ENCODE assay signal across 8 cellular contexts in genomic region chr2:113892004-113892740, GRCh38. TPM values are rescaled to one million over a fixed set of nuclear protein-coding genes. Genes with fewer than 3 reads are reported as not detected.
DNase-seq lines count a peak whose midpoint lies in the region; ATAC-seq and TF ChIP-seq lines count a peak whose summit lies in the region.

No MANE protein-coding gene starts in this region.

- TF ChIP-seq POLR2A in breast epithelium (IDR thresholded peaks at IDR 0.05) = no peak

- no peak overlapping the region; the same call in 1 of the 2 replicates for H3K27ac ChIP-seq in HUES64 (ENCODE audit: low read depth, low read length)
- peak overlapping the region; percentile 21 to 99 for H3K27ac ChIP-seq in breast epithelium

- H3K36me3 ChIP-seq in BJ (ENCODE audit: control insufficient read depth, insufficient read depth, low read length) (no peaks in the 10 kb centered on the region), HUES64 (ENCODE audit: insufficient read depth, low read length) (no peaks in the 10 kb centered on the region), breast epithelium (no peaks in the 10 kb centered on the region)

- intact Hi-C loops in breast epithelium (cut with DNase I; ENCODE audit: low total_unique reads) = no loop called here

- H3K9ac ChIP-seq in HUES64 (ENCODE audit: low read depth, low read length) = peak overlapping the region; percentile 30; the same call in 1 of the 2 replicates

- H3K4me1 Mint-ChIP-seq in naive B cell = peaks cover 72 to 82% (median 79%) of the 10 kb centered on the region in 3 donors

- peaks cover 57% of the 10 kb centered on the region for H3K4me1 ChIP-seq in HUES64 (ENCODE audit: insufficient read depth, low read length)
- H3K4me1 ChIP-seq in breast epithelium = peaks cover 0 to 3% of the 10 kb centered on the region in 2 donors

- CTCF ChIA-PET in BJ (lab: Yijun Ruan, JAX) = interaction anchor here (0.6 kb wide), 1 partner anchor 144 kb away, joined by 3 read pairs; no protein-coding TSS in a partner anchor

- WGBS in HUES64 = 62% methylated on average over 3 of the region's 6 CpGs

- no peaks in the 10 kb centered on the region for H3K9me3 Mint-ChIP-seq in naive B cell

- H3K27me3 Mint-ChIP-seq in naive B cell = no peaks in the 10 kb centered on the region

- H3K4me3 ChIP-seq in BJ (ENCODE audit: low read depth, low read length) (peak overlapping the region; percentile 96), HUES64 (ENCODE audit: low read length) (peak overlapping the region; percentile 97), breast epithelium (peak overlapping the region in 2 of 3 donors; percentile 39 to 99)

- in situ Hi-C loops in GM13977 (cut with MboI; ENCODE audit: low pct_unique_long_range_greater_than_20kb, low sequenced_read_pairs, unreplicated experiment) = no loop called here

- H3K36me3 Mint-ChIP-seq in naive B cell = peaks cover 5 to 8% of the 10 kb centered on the region in 2 donors

- ATAC-seq in naive B cell (ENCODE audit: low read depth in 2 of 2) (no peak), GM21723 (IDR thresholded peaks at IDR 0.05; ENCODE audit: unreplicated experiment) (no peak)

- DNase-seq in BJ (ENCODE audit: low read depth) (no peak), breast epithelium (ENCODE audit: low spot score in 2 of 2) (no peak), naive B cell (no peak), cerebellar cortex (ENCODE audit: low spot score) (no peak), RPMI8226 (no peak), GM13977 (ENCODE audit: low spot score) (no peak)

- H3K4me3 Mint-ChIP-seq in naive B cell = peak overlapping the region; percentile 59 to 100 (median 89)

- H3K27me3 ChIP-seq in BJ (ENCODE audit: control insufficient read depth, insufficient read depth, low read length) = no peaks in the 10 kb centered on the region
- H3K27me3 ChIP-seq in HUES64 (ENCODE audit: insufficient read depth, low read length) = no peaks in the 10 kb centered on the region
- H3K27me3 ChIP-seq in breast epithelium = no peaks in the 10 kb centered on the region

- POLR2A ChIA-PET in BJ (lab: Charles Lee) = interaction anchor here (0.6 kb wide), 1 partner anchor 652 kb away, joined by 3 read pairs; no protein-coding TSS in a partner anchor

- H3K9me3 ChIP-seq in HUES64 (ENCODE audit: insufficient read depth, low read depth, low read length) (no peaks in the 10 kb centered on the region), breast epithelium (no peaks in the 10 kb centered on the region)

- H3K27ac Mint-ChIP-seq in naive B cell = peak overlapping the region in 4 of 6 donors; percentile 50 to 94 (median 78)

- TF ChIP-seq CTCF in BJ (IDR thresholded peaks at IDR 0.05; ENCODE audit: insufficient read depth, low read depth, low read length) = no peak
- no peak for TF ChIP-seq CTCF in breast epithelium (IDR thresholded peaks at IDR 0.05)
- TF ChIP-seq CTCF in GM13977 (IDR thresholded peaks at IDR 0.05; ENCODE audit: extremely low read depth, insufficient read depth, missing control alignments) = no peak

RNA-seq across cellular contexts. Expression of gene ACTR3, which starts 2.3 kb away (rescaled TPM):
- polyA plus RNA-seq in BJ (2011; rRNA removed) (340 and 478 TPM in 2 replicates), naive B cell (ENCODE audit: low read depth in 6 of 6) (100 to 1,000 TPM; 434 to 548 (median 492) TPM)
- 266 and 296 TPM in 2 replicates for polyA minus RNA-seq in BJ (2011; rRNA and poly(A)+ RNA removed)
- 100 TPM for polyA plus RNA-seq in HUES64 (2013, experiment 1 of 2)
- polyA plus RNA-seq in HUES64 (2013, experiment 2 of 2) = 99.4 TPM
- 100 to 1,000 TPM in 2 of 3 donors, 10 to 100 TPM in 1; 98.4 to 150 (median 117) TPM for total RNA-seq in breast epithelium
